Comparison of ENCODE assay signal across 17 cellular contexts in genomic region chr1:27588256-27589232, GRCh38. TPM values are rescaled to one million over a fixed set of nuclear protein-coding genes. Genes with fewer than 3 reads are reported as not detected.
DNase-seq lines count a peak whose midpoint lies in the region; ATAC-seq and TF ChIP-seq lines count a peak whose summit lies in the region.
"Had no signal": no experiment of that assay in that cellular context is flagged by ENCODE, and none has a peak within 500 bp of the region (broad histone marks: within the 10 kb centered on the region; RNA-seq: fewer than 3 reads in every experiment).

No MANE protein-coding gene starts in this region.

- DNase-seq in AG20443 (ENCODE audit: low spot score), result peak; percentile 75
- DNase-seq in choroid plexus epithelial cell (ENCODE audit: low read depth), result peak; percentile 70
- DNase-seq in hepatocyte (ENCODE audit: low spot score), result no peak
- no peak for DNase-seq in activated CD8-positive, alpha-beta memory T cell treated with anti-CD3 and anti-CD28 coated beads, Interleukin-2, amount 50 U/mL, for 4 hours
- DNase-seq in NCI-H2196 (lab: John Stamatoyannopoulos, UW; ENCODE audit: unreplicated experiment), result no peak
- no peak for DNase-seq in activated naive CD8-positive, alpha-beta T cell treated with anti-CD3 and anti-CD28 coated beads, Interleukin-2, amount 50 U/mL, for 24 hours
- DNase-seq: activated B cell treated with CpG ODN at 0.5 μM for 24 hours; activated T-cell treated with anti-CD3 and anti-CD28 coated beads, Interleukin-2, amount 50 U/mL, for 24 hours; anterior cingulate cortex; BE2C; EL; KG1; NCI-H1694; small intestine had no signal

- H3K9me3 ChIP-seq in hepatocyte (ENCODE audit: low read depth), result no peaks in the 10 kb centered on the region
- H3K9me3 ChIP-seq in skeletal muscle satellite cell (replicated peaks; ENCODE audit: low read length), result no peaks in the 10 kb centered on the region
- H3K9me3 ChIP-seq: BE2C had no signal

- H3K9ac ChIP-seq in skeletal muscle satellite cell (ENCODE audit: low read depth, low read length), result peak overlapping the region; percentile 9

- H3K27me3 ChIP-seq in hepatocyte (no peaks in the 10 kb centered on the region), skeletal muscle satellite cell (ENCODE audit: control insufficient read depth, insufficient read depth, low read length) (no peaks in the 10 kb centered on the region)
- H3K27me3 ChIP-seq: BE2C had no signal

- no peaks in the 10 kb centered on the region for H3K4me1 Mint-ChIP-seq in activated naive CD8-positive, alpha-beta T cell treated with anti-CD3 and anti-CD28 coated beads, Interleukin-2, amount 50 U/mL, for 24 hours

- H3K9me3 Mint-ChIP-seq in activated naive CD8-positive, alpha-beta T cell treated with anti-CD3 and anti-CD28 coated beads, Interleukin-2, amount 50 U/mL, for 24 hours, result no peaks in the 10 kb centered on the region
- H3K9me3 Mint-ChIP-seq: activated B cell treated with CpG ODN at 0.5 μM for 24 hours; activated T-cell treated with anti-CD3 and anti-CD28 coated beads, Interleukin-2, amount 50 U/mL, for 24 hours had no signal

- H3K27me3 Mint-ChIP-seq in activated naive CD8-positive, alpha-beta T cell treated with anti-CD3 and anti-CD28 coated beads, Interleukin-2, amount 50 U/mL, for 24 hours, result no peaks in the 10 kb centered on the region
- H3K27me3 Mint-ChIP-seq: activated B cell treated with CpG ODN at 0.5 μM for 24 hours; activated T-cell treated with anti-CD3 and anti-CD28 coated beads, Interleukin-2, amount 50 U/mL, for 24 hours had no signal

- 78% methylated on average over 12 of the region's 12 CpGs for WGBS in hepatocyte (ENCODE audit: low lambda C conversion rate, missing lambda C conversion rate)

- H3K4me1 ChIP-seq in hepatocyte (ENCODE audit: insufficient read depth) (peaks cover 48% of the 10 kb centered on the region), skeletal muscle satellite cell (ENCODE audit: control insufficient read depth, insufficient read depth, low read length) (peaks cover 50% of the 10 kb centered on the region)

- no peak overlapping the region for H3K27ac Mint-ChIP-seq in activated naive CD8-positive, alpha-beta T cell treated with anti-CD3 and anti-CD28 coated beads, Interleukin-2, amount 50 U/mL, for 24 hours
- H3K27ac Mint-ChIP-seq: activated B cell treated with CpG ODN at 0.5 μM for 24 hours; activated T-cell treated with anti-CD3 and anti-CD28 coated beads, Interleukin-2, amount 50 U/mL, for 24 hours had no signal

- H3K4me2 ChIP-seq in hepatocyte, result no peak overlapping the region
- peak overlapping the region; percentile 6 for H3K4me2 ChIP-seq in skeletal muscle satellite cell (ENCODE audit: low read length)

- peaks cover 98% of the 10 kb centered on the region for H4K20me1 ChIP-seq in hepatocyte (ENCODE audit: insufficient read depth, poor library complexity, severe bottlenecking)

- TF ChIP-seq CTCF in choroid plexus epithelial cell (conservative IDR thresholded peaks at IDR 0.05; ENCODE audit: low read depth, low read length), result no peak
- TF ChIP-seq CTCF in hepatocyte (IDR thresholded peaks at IDR 0.05; ENCODE audit: poor library complexity), result no peak

- no peak overlapping the region for H3K4me3 ChIP-seq in choroid plexus epithelial cell (ENCODE audit: low read depth, low read length)
- no peak overlapping the region for H3K4me3 ChIP-seq in hepatocyte
- H3K4me3 ChIP-seq in skeletal muscle satellite cell (ENCODE audit: low read length), result no peak overlapping the region

- no peaks in the 10 kb centered on the region for H3K36me3 Mint-ChIP-seq in activated naive CD8-positive, alpha-beta T cell treated with anti-CD3 and anti-CD28 coated beads, Interleukin-2, amount 50 U/mL, for 24 hours (ENCODE audit: low read depth)

- no peak for ATAC-seq in HG03280 (IDR thresholded peaks at IDR 0.05; ENCODE audit: unreplicated experiment)
- no peak for ATAC-seq in activated naive CD8-positive, alpha-beta T cell treated with anti-CD3 and anti-CD28 coated beads, Interleukin-2, amount 50 U/mL, for 24 hours

- no peak overlapping the region for H3K4me3 Mint-ChIP-seq in activated naive CD8-positive, alpha-beta T cell treated with anti-CD3 and anti-CD28 coated beads, Interleukin-2, amount 50 U/mL, for 24 hours
- H3K4me3 Mint-ChIP-seq: activated B cell treated with CpG ODN at 0.5 μM for 24 hours; activated T-cell treated with anti-CD3 and anti-CD28 coated beads, Interleukin-2, amount 50 U/mL, for 24 hours had no signal

- H3K9me2 ChIP-seq in hepatocyte (replicated peaks; ENCODE audit: insufficient read depth), result no peaks in the 10 kb centered on the region

- H3K36me3 ChIP-seq in hepatocyte (replicated peaks; ENCODE audit: insufficient read depth, low read depth) (no peaks in the 10 kb centered on the region), skeletal muscle satellite cell (ENCODE audit: insufficient read depth, low read length) (peaks cover 9% of the 10 kb centered on the region)
- H3K36me3 ChIP-seq: BE2C had no signal

- peak overlapping the region; percentile 75 for H3K27ac ChIP-seq in hepatocyte

- H2AFZ ChIP-seq in hepatocyte, result no peak overlapping the region

- peaks cover 100% of the 10 kb centered on the region for H3K79me2 ChIP-seq in hepatocyte

RNA-seq across cellular contexts. Expression of gene AHDC1, which starts 15.4 kb away (rescaled TPM):
- total RNA-seq in hepatocyte, result 6.7 and 13.3 TPM in 2 replicates
- polyA plus RNA-seq in hepatocyte, result 12.2 and 14.4 TPM in 2 replicates
- 11.6 and 11.9 TPM in 2 replicates for total RNA-seq in skeletal muscle satellite cell (2012; rRNA removed)

RNA-seq across cellular contexts. Expression of gene FGR, which starts 46.4 kb away (rescaled TPM):
- total RNA-seq in hepatocyte, result 0.28 and 0.73 TPM in 2 replicates
- polyA plus RNA-seq in hepatocyte, result 0.28 TPM in 1 of 2 replicates, not detected in the other
- not detected in 2 replicates for total RNA-seq in skeletal muscle satellite cell (2012; rRNA removed)
- total RNA-seq: SK-MEL-5 had no signal

Comparison
In these comparisons a context has a peak if more than half of its experiments do, and no peak if none do; other contexts are left out.
1. DNase-seq: peak in AG20443 (single experiment) and choroid plexus epithelial cell (single experiment); none in hepatocyte (single experiment), activated CD8-positive, alpha-beta memory T cell treated with anti-CD3 and anti-CD28 coated beads, Interleukin-2, amount 50 U/mL, for 4 hours (single experiment), NCI-H2196 (single experiment) and activated naive CD8-positive, alpha-beta T cell treated with anti-CD3 and anti-CD28 coated beads, Interleukin-2, amount 50 U/mL, for 24 hours (single experiment).